ENCODE assay signal across 13 cellular contexts in the genomic region with DNA sequence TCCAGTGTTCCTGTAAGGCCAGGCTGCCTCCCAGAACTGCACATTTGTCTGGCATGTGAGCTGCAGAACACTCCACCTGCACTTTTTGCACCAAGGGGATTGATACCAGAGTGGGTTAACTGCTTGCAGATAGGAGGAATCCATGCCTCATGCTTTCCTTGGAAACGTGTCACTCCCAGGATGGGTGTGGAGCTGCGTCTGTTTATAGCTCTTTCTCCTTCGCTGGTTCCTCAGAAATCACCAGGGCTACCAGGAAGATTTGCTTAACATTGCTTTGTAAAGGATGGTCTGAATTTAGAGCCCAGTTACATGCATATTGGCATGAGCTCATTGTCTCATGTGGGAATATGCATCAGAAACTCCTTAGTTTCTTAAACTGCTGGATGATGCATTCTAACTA.
DNase-seq lines count a peak whose midpoint lies in the region; ATAC-seq and TF ChIP-seq lines count a peak whose summit lies in the region.
"Had no signal": no experiment of that assay in that cellular context is flagged by ENCODE, and none has a peak within 500 bp of the region (broad histone marks: within the 10 kb centered on the region; RNA-seq: fewer than 3 reads in every experiment).

No MANE protein-coding gene starts in this region.

- H3K4me3 ChIP-seq in GM23338 = no peak overlapping the region
- H3K4me3 ChIP-seq in parathyroid adenoma (ENCODE audit: low read depth, low read length) = no peak overlapping the region
- H3K4me3 ChIP-seq: K562 had no signal

- H3K9me2 ChIP-seq in GM23338 (ENCODE audit: insufficient read depth) = no peaks in the 10 kb centered on the region

- no peaks in the 10 kb centered on the region for H4K20me1 ChIP-seq in GM23338 (replicated peaks; ENCODE audit: insufficient read depth)

- no peaks in the 10 kb centered on the region for H3K9me3 ChIP-seq in parathyroid adenoma (ENCODE audit: control insufficient read depth, low read length)

- no peaks in the 10 kb centered on the region for H3K36me3 Mint-ChIP-seq in GM23338 (ENCODE audit: low read depth)
- no peaks in the 10 kb centered on the region for H3K36me3 Mint-ChIP-seq in activated naive CD4-positive, alpha-beta T cell treated with anti-CD3 and anti-CD28 coated beads, Interleukin-2, amount 10 ng/mL, durations not matched to agents 7 days and 5 days

- CTCF ChIA-PET in activated naive CD4-positive, alpha-beta T cell treated with anti-CD3 and anti-CD28 coated beads, Interleukin-2, amount 10 ng/mL, durations not matched to agents 7 days and 5 days (lab: Charles Lee) = interaction anchor here (0.7 to 0.9 kb wide), 2 partner anchors 13 to 237 kb away, joined by 3 read pairs; no protein-coding TSS in a partner anchor

- peaks cover 50% of the 10 kb centered on the region for H3K4me1 Mint-ChIP-seq in GM23338
- no peaks in the 10 kb centered on the region for H3K4me1 Mint-ChIP-seq in activated naive CD4-positive, alpha-beta T cell treated with anti-CD3 and anti-CD28 coated beads, Interleukin-2, amount 10 ng/mL, durations not matched to agents 7 days and 5 days

- H3K9ac ChIP-seq in parathyroid adenoma = no peak overlapping the region

- H2AFZ ChIP-seq in GM23338 (peak overlapping the region; percentile 86), parathyroid adenoma (peak overlapping the region; percentile 45)

- TF ChIP-seq CTCF in GM23338 (conservative IDR thresholded peaks at IDR 0.05; ENCODE audit: low read depth in 2 of 2) = no peak
- no peak for TF ChIP-seq CTCF in parathyroid adenoma (IDR thresholded peaks at IDR 0.05)

- ATAC-seq in GM23338 (no peak), HG03159 (IDR thresholded peaks at IDR 0.05; ENCODE audit: unreplicated experiment) (no peak)
- ATAC-seq: K562 had no signal

- peaks cover 10% of the 10 kb centered on the region for H3K27me3 Mint-ChIP-seq in GM23338 (ENCODE audit: insufficient read depth, low read depth, poor library complexity)
- H3K27me3 Mint-ChIP-seq in activated naive CD4-positive, alpha-beta T cell treated with anti-CD3 and anti-CD28 coated beads, Interleukin-2, amount 10 ng/mL, durations not matched to agents 7 days and 5 days = peaks cover 41% of the 10 kb centered on the region

- no peaks in the 10 kb centered on the region for H3K9me3 Mint-ChIP-seq in GM23338
- no peaks in the 10 kb centered on the region for H3K9me3 Mint-ChIP-seq in activated naive CD4-positive, alpha-beta T cell treated with anti-CD3 and anti-CD28 coated beads, Interleukin-2, amount 10 ng/mL, durations not matched to agents 7 days and 5 days

- H3K27me3 ChIP-seq in GM23338 (ENCODE audit: insufficient read depth) (no peaks in the 10 kb centered on the region), parathyroid adenoma (ENCODE audit: control insufficient read depth, insufficient read depth, low read length) (no peaks in the 10 kb centered on the region)

- H3K79me2 ChIP-seq in GM23338 (replicated peaks; ENCODE audit: insufficient read depth) (no peaks in the 10 kb centered on the region), parathyroid adenoma (no peaks in the 10 kb centered on the region)

- H3K4me2 ChIP-seq in GM23338 (no peak overlapping the region), parathyroid adenoma (ENCODE audit: low read length) (no peak overlapping the region)

- no peak overlapping the region for H3K27ac Mint-ChIP-seq in GM23338
- no peak overlapping the region for H3K27ac Mint-ChIP-seq in activated naive CD4-positive, alpha-beta T cell treated with anti-CD3 and anti-CD28 coated beads, Interleukin-2, amount 10 ng/mL, durations not matched to agents 7 days and 5 days

- H3K27ac ChIP-seq in GM23338 (ENCODE audit: low read depth) (no peak overlapping the region), parathyroid adenoma (peak overlapping the region; percentile 51)

- no peak overlapping the region for H3K4me3 Mint-ChIP-seq in GM23338
- no peak overlapping the region for H3K4me3 Mint-ChIP-seq in activated naive CD4-positive, alpha-beta T cell treated with anti-CD3 and anti-CD28 coated beads, Interleukin-2, amount 10 ng/mL, durations not matched to agents 7 days and 5 days

- no peak for DNase-seq in GM23338 (ENCODE audit: low spot score)
- DNase-seq in NCI-H69 (lab: John Stamatoyannopoulos, UW) = peak; percentile 47
- peak; percentile 49 for DNase-seq in islet precursor cell
- DNase-seq in activated naive CD4-positive, alpha-beta T cell treated with anti-CD3 and anti-CD28 coated beads, Interleukin-2, amount 10 ng/mL, durations not matched to agents 7 days and 5 days = no peak
- no peak for DNase-seq in DMS153 (lab: John Stamatoyannopoulos, UW)
- no peak for DNase-seq in activated CD4-positive, alpha-beta T cell treated with anti-CD3 and anti-CD28 coated beads for 48 hours
- DNase-seq: Calu3, DMS79, NCI-H748 treated with DMSO at 0.1 percent for 48 hours, RPMI8226 had no signal

- H3K36me3 ChIP-seq in GM23338 (ENCODE audit: insufficient read depth) (no peaks in the 10 kb centered on the region), parathyroid adenoma (ENCODE audit: control insufficient read depth, insufficient read depth, low read length) (no peaks in the 10 kb centered on the region)

- H3K4me1 ChIP-seq in GM23338 (ENCODE audit: insufficient read depth) (peaks cover 28% of the 10 kb centered on the region), parathyroid adenoma (peaks cover 33% of the 10 kb centered on the region)

- no peaks in the 10 kb centered on the region for H3F3A ChIP-seq in GM23338 (replicated peaks; ENCODE audit: low read depth)

TF ChIP-seq in GM23338, 12 proteins besides CTCF, POLR2A, EP300 and RAD21:
- TF ChIP-seq ZNF114 (CRISPR knock-in tag; IDR thresholded peaks at IDR 0.05) (no peak), POLR2AphosphoS5 (IDR thresholded peaks at IDR 0.05; ENCODE audit: low read depth) (no peak), ETS1 (IDR thresholded peaks at IDR 0.05) (no peak), NANOG (IDR thresholded peaks at IDR 0.05; ENCODE audit: borderline replicate concordance) (no peak)

Comparison
In these comparisons a context has a peak if more than half of its experiments do, and no peak if none do; other contexts are left out.
1. DNase-seq: peak in NCI-H69 (single experiment) and islet precursor cell (single experiment); none in GM23338 (single experiment), activated naive CD4-positive, alpha-beta T cell treated with anti-CD3 and anti-CD28 coated beads, Interleukin-2, amount 10 ng/mL, durations not matched to agents 7 days and 5 days (single experiment), DMS153 (single experiment) and activated CD4-positive, alpha-beta T cell treated with anti-CD3 and anti-CD28 coated beads for 48 hours (single experiment).